Comparison of ENCODE assay signal across 20 cellular contexts in the genomic region with DNA sequence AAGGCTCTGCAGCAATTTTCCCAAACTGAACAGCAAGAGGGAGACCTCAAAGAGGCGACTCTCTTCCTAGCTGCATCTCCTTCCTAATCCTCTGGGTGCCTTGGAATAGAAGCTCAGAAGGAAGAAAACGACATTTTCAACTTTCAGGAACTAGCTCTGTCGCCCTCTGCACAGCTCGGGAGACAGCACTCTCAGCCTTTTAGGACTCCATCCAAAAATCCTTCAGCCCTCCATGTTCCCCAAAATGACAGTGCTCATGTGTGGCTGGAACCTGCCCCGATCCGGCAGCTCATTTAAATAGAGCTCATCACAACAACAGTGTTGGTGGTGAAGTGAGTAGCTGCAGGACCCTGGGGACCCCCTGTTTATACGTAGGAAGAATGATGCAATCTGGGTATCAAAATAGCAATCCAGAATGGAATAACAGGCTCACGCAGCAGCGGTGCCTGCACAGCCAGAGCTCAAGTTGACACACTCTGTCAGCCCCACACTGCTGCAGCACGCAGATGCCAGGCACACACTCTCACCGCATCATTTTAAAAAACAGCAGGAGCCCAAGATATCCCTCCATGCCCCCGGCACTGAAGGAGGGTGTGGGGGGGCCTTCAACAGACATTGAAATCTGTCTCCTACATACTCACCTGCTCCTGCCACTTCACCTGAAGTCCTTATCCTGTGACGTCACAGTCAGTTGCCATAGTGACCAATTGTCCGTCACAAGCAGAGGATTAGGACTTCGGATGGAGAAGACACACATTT. TPM values are rescaled to one million over a fixed set of nuclear protein-coding genes. Genes with fewer than 3 reads are reported as not detected.
DNase-seq lines count a peak whose midpoint lies in the region; ATAC-seq and TF ChIP-seq lines count a peak whose summit lies in the region.
"Had no signal": no experiment of that assay in that cellular context is flagged by ENCODE, and none has a peak within 500 bp of the region (broad histone marks: within the 10 kb centered on the region; RNA-seq: fewer than 3 reads in every experiment).

No MANE protein-coding gene starts in this region.

- H3K36me3 ChIP-seq in right lobe of liver = no peaks in the 10 kb centered on the region
- H3K36me3 ChIP-seq: HAP-1, upper lobe of right lung had no signal

- 77% methylated on average over 11 of the region's 15 CpGs for WGBS in right lobe of liver (ENCODE audit: insufficient coverage, low coverage, low lambda C conversion rate, missing lambda C conversion rate)

- H3K4me3 Mint-ChIP-seq in stimulated activated effector memory CD8-positive, alpha-beta T cell treated with anti-CD3 and anti-CD28 coated beads, Interleukin-12 subunit alpha, Interleukin-12 subunit beta, amount 100 ng/mL, for 72 hours = no peak overlapping the region
- H3K4me3 Mint-ChIP-seq: activated naive CD4-positive, alpha-beta T cell treated with anti-CD3 and anti-CD28 coated beads, Interleukin-2, amount 50 U/mL, for 24 hours; dendritic cell treated with granulocyte-macrophage colony-stimulating factor and Interleukin-4, amounts not matched to agents 40 ng/mL and 50 ng/mL, for 4 days; naive thymus-derived CD4-positive, alpha-beta T cell had no signal

- no peaks in the 10 kb centered on the region for H3K9me3 Mint-ChIP-seq in stimulated activated effector memory CD8-positive, alpha-beta T cell treated with anti-CD3 and anti-CD28 coated beads, Interleukin-12 subunit alpha, Interleukin-12 subunit beta, amount 100 ng/mL, for 72 hours
- H3K9me3 Mint-ChIP-seq: activated naive CD4-positive, alpha-beta T cell treated with anti-CD3 and anti-CD28 coated beads, Interleukin-2, amount 50 U/mL, for 24 hours; dendritic cell treated with granulocyte-macrophage colony-stimulating factor and Interleukin-4, amounts not matched to agents 40 ng/mL and 50 ng/mL, for 4 days; naive thymus-derived CD4-positive, alpha-beta T cell had no signal

- no peaks in the 10 kb centered on the region for H3K27me3 ChIP-seq in right lobe of liver
- H3K27me3 ChIP-seq: foreskin keratinocyte, upper lobe of right lung had no signal

- H3K4me3 ChIP-seq in right lobe of liver = no peak overlapping the region
- H3K4me3 ChIP-seq: HAP-1, upper lobe of right lung had no signal

- ATAC-seq in Right ventricle myocardium superior (ENCODE audit: poor library complexity) (peak; percentile 65), right lobe of liver (no peak)
- ATAC-seq in stimulated activated effector memory CD8-positive, alpha-beta T cell treated with anti-CD3 and anti-CD28 coated beads, Interleukin-12 subunit alpha, Interleukin-12 subunit beta, amount 100 ng/mL, for 72 hours = no peak
- ATAC-seq: foreskin keratinocyte; naive thymus-derived CD4-positive, alpha-beta T cell; upper lobe of right lung had no signal

- no peaks in the 10 kb centered on the region for H3K4me1 ChIP-seq in right lobe of liver
- H3K4me1 ChIP-seq: foreskin keratinocyte, HAP-1, upper lobe of right lung had no signal

- H3K27ac Mint-ChIP-seq in stimulated activated effector memory CD8-positive, alpha-beta T cell treated with anti-CD3 and anti-CD28 coated beads, Interleukin-12 subunit alpha, Interleukin-12 subunit beta, amount 100 ng/mL, for 72 hours = no peak overlapping the region
- H3K27ac Mint-ChIP-seq: dendritic cell treated with granulocyte-macrophage colony-stimulating factor and Interleukin-4, amounts not matched to agents 40 ng/mL and 50 ng/mL, for 4 days; naive thymus-derived CD4-positive, alpha-beta T cell had no signal

- no peaks in the 10 kb centered on the region for H3K9me3 ChIP-seq in right lobe of liver
- H3K9me3 ChIP-seq: HAP-1, upper lobe of right lung had no signal

- intact Hi-C loops in Right ventricle myocardium superior (cut with DNase I) (no loop called here), right lobe of liver (cut with DNase I) (no loop called here)

- TF ChIP-seq CTCF in right lobe of liver (IDR thresholded peaks at IDR 0.05) = no peak

- no peak overlapping the region for H3K27ac ChIP-seq in right lobe of liver
- H3K27ac ChIP-seq: foreskin keratinocyte, upper lobe of right lung had no signal

- no peak for TF ChIP-seq POLR2A in right lobe of liver (IDR thresholded peaks at IDR 0.05)

- DNase-seq in NCI-H1694 treated with DMSO at 0.1 percent for 48 hours (lab: John Stamatoyannopoulos, UW) = peak; percentile 12
- no peak for DNase-seq in NCI-H1694 (lab: John Stamatoyannopoulos, UW)
- peak; percentile 50 for DNase-seq in Right ventricle myocardium superior
- DNase-seq in stromal cell of bone marrow (ENCODE audit: low read depth) = peak; percentile 25
- no peak for DNase-seq in activated CD4-positive, alpha-beta T cell treated with anti-CD3 and anti-CD28 coated beads, Interleukin-2, amount 50 U/mL, for 1 hour
- DNase-seq in right lobe of liver = no peak
- DNase-seq in stimulated activated effector memory CD8-positive, alpha-beta T cell treated with anti-CD3 and anti-CD28 coated beads, Interleukin-12 subunit alpha, Interleukin-12 subunit beta, amount 100 ng/mL, for 72 hours (ENCODE audit: low spot score in 2 of 2) = no peak
- DNase-seq: activated CD8-positive, alpha-beta memory T cell treated with anti-CD3 and anti-CD28 coated beads for 24 hours; COR-L47; foreskin keratinocyte; kidney glomerular epithelial cell; naive thymus-derived CD4-positive, alpha-beta T cell; NCI-H187; RPMI8226; T-helper 9 cell; upper lobe of right lung had no signal

- peaks cover 5% of the 10 kb centered on the region for H3K36me3 Mint-ChIP-seq in stimulated activated effector memory CD8-positive, alpha-beta T cell treated with anti-CD3 and anti-CD28 coated beads, Interleukin-12 subunit alpha, Interleukin-12 subunit beta, amount 100 ng/mL, for 72 hours

- H3K4me1 Mint-ChIP-seq in stimulated activated effector memory CD8-positive, alpha-beta T cell treated with anti-CD3 and anti-CD28 coated beads, Interleukin-12 subunit alpha, Interleukin-12 subunit beta, amount 100 ng/mL, for 72 hours = no peaks in the 10 kb centered on the region
- H3K4me1 Mint-ChIP-seq: activated naive CD4-positive, alpha-beta T cell treated with anti-CD3 and anti-CD28 coated beads, Interleukin-2, amount 50 U/mL, for 24 hours had no signal

TF ChIP-seq in PFSK-1, 5 proteins besides CTCF, POLR2A, EP300 and RAD21:
- TF ChIP-seq TAF1 (IDR thresholded peaks at IDR 0.05; ENCODE audit: borderline replicate concordance, insufficient read depth, low read length) (no peak), FOXP2 (optimal IDR thresholded peaks at IDR 0.05; ENCODE audit: borderline replicate concordance, extremely low read depth, extremely low read length, insufficient read depth) (peak; percentile 35), SIN3A (IDR thresholded peaks at IDR 0.05; ENCODE audit: borderline replicate concordance, insufficient read depth, low read length) (no peak)
TF ChIP-seq in PFSK-1: peak in this region for 1.

RNA-seq across cellular contexts. Expression of gene TRIM66, which starts 24.1 kb away (rescaled TPM):
- 10.7 TPM for polyA plus RNA-seq in PFSK-1 (2012; ENCODE audit: insufficient read length, low read depth)
- total RNA-seq in Right ventricle myocardium superior (2.4 TPM), right lobe of liver (10 to 100 TPM in 2 of 6 experiments, 1 to 10 TPM in 4; 4.0 to 16.4 (median 6.9) TPM)

RNA-seq across cellular contexts. Expression of gene RPL27A, which starts 24.2 kb away (rescaled TPM):
- polyA plus RNA-seq in PFSK-1 (2012; ENCODE audit: insufficient read length, low read depth) = 2,858 TPM
- total RNA-seq in Right ventricle myocardium superior (549 TPM), right lobe of liver (100 to 1,000 TPM; 187 to 394 (median 327) TPM)

Comparison
In these comparisons a context has a peak if more than half of its experiments do, and no peak if none do; other contexts are left out.
1. DNase-seq: peak in NCI-H1694 treated with DMSO at 0.1 percent for 48 hours (single experiment), Right ventricle myocardium superior (single experiment) and stromal cell of bone marrow (single experiment); none in NCI-H1694 (single experiment), activated CD4-positive, alpha-beta T cell treated with anti-CD3 and anti-CD28 coated beads, Interleukin-2, amount 50 U/mL, for 1 hour (single experiment), right lobe of liver (0 of 3) and stimulated activated effector memory CD8-positive, alpha-beta T cell treated with anti-CD3 and anti-CD28 coated beads, Interleukin-12 subunit alpha, Interleukin-12 subunit beta, amount 100 ng/mL, for 72 hours (0 of 2).